9 cellular contexts compared by ENCODE assay signal in the genomic region with DNA sequence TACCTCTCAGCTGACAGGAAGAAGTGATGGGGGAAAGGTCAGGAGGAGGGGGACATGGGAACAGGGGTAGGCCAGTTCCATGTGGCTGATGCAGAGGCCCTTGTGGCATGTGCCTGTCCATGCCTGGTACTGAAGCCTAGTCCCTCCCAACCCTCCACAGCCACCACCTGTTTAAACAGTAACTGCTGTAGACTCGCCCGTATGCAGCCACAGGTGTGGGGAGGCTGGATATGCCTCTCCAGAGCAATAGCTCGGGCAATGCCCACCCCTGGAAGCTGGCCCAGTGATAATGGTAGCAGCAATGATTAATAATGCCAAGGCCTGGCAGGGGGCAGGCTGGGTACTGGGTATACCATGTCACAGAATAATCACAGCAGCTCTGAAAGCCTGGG. TPM values are rescaled to one million over a fixed set of nuclear protein-coding genes. Genes with fewer than 3 reads are reported as not detected.
DNase-seq lines count a peak whose midpoint lies in the region; ATAC-seq and TF ChIP-seq lines count a peak whose summit lies in the region.
"Had no signal": no experiment of that assay in that cellular context is flagged by ENCODE, and none has a peak within 500 bp of the region (broad histone marks: within the 10 kb centered on the region; RNA-seq: fewer than 3 reads in every experiment).

No MANE protein-coding gene starts in this region.

- no peak overlapping the region for H2AFZ ChIP-seq in OCI-LY7 (ENCODE audit: low read length)

- POLR2A ChIA-PET in OCI-LY7 (lab: Charles Lee): interaction anchor here (0.8 to 2.8 kb wide), 3 partner anchors 20 to 118 kb away, joined by 3 to 9 read pairs (median 6); partner anchors contain the start of gene SELENOM

- H3K27ac ChIP-seq in OCI-LY7 (ENCODE audit: low read depth, low read length, poor library complexity, severe bottlenecking): peak overlapping the region; percentile 65
- H3K27ac ChIP-seq in skin epidermis: peak overlapping the region in 14 of 21 experiments; percentile 27 to 97 (median 87)

- no peaks in the 10 kb centered on the region for H3K9me2 ChIP-seq in OCI-LY7 (ENCODE audit: insufficient read depth, low read length)

- no TSS peak for BruUV-seq in OCI-LY7 (replicated peaks; lab: Mats Ljungman, UMichigan)

- no peaks in the 10 kb centered on the region for H3K27me3 ChIP-seq in HAP-1 (ENCODE audit: low read depth)
- H3K27me3 ChIP-seq: MG63 had no signal

- H3K4me2 ChIP-seq in OCI-LY7 (ENCODE audit: low read length): peak overlapping the region; percentile 95

- H3K4me1 ChIP-seq in HAP-1: peaks cover 22% of the 10 kb centered on the region
- peaks cover 46% of the 10 kb centered on the region for H3K4me1 ChIP-seq in OCI-LY7 (ENCODE audit: insufficient read depth, low read length, poor library complexity, severe bottlenecking)

- TF ChIP-seq CTCF in OCI-LY7 (conservative IDR thresholded peaks at IDR 0.05; ENCODE audit: low read length) (no peak), foreskin fibroblast (IDR thresholded peaks at IDR 0.05; ENCODE audit: low read depth, low read length) (no peak)

- intact Hi-C loops in OCI-LY7 (cut with micrococcal nuclease; ENCODE audit: unreplicated experiment): loop anchor here (2.0 to 10.0 kb wide), 5 partner anchors 129 to 491 kb away; partner anchors contain the start of genes LIMK2, PES1 and SLC35E4

- no peaks in the 10 kb centered on the region for H4K20me1 ChIP-seq in OCI-LY7 (ENCODE audit: insufficient read depth, low read length)

- H3K36me3 ChIP-seq in HAP-1 (replicated peaks): peaks cover 3% of the 10 kb centered on the region
- H3K36me3 ChIP-seq in OCI-LY7 (ENCODE audit: insufficient read depth, low read length): no peaks in the 10 kb centered on the region

- in situ Hi-C loops in HAP-1 (cut with MboI; ENCODE audit: low sequenced_read_pairs): loop anchor here (10.0 kb wide), 1 partner anchor 139 kb away; no protein-coding TSS in a partner anchor

- peak overlapping the region; percentile 76 for H3K4me3 ChIP-seq in HAP-1
- H3K4me3 ChIP-seq in OCI-LY7 (ENCODE audit: low read depth, low read length, poor library complexity, severe bottlenecking): peak overlapping the region; percentile 87
- peak overlapping the region; percentile 83 to 97 for H3K4me3 ChIP-seq in foreskin fibroblast (ENCODE audit: low read depth in 1 of 2, low read length in 2 of 2)
- H3K4me3 ChIP-seq in skin epidermis: peak overlapping the region in 4 of 7 experiments; percentile 63 to 71 (median 70)

- DNase-seq in HAP-1 (ENCODE audit: low spot score in 2 of 2) (no peak), OCI-LY7 (ENCODE audit: low spot score) (no peak), foreskin fibroblast (no peak), NCI-H2227 (lab: John Stamatoyannopoulos, UW; ENCODE audit: unreplicated experiment) (no peak), hippocampal formation (lab: John Stamatoyannopoulos, UW) (no peak)

- ATAC-seq in GM18873 (IDR thresholded peaks at IDR 0.05; ENCODE audit: low FRiP score, unreplicated experiment) (no peak), GM21619 (IDR thresholded peaks at IDR 0.05; ENCODE audit: unreplicated experiment) (no peak)

- H3K9me3 ChIP-seq in HAP-1 (no peaks in the 10 kb centered on the region), OCI-LY7 (ENCODE audit: low read length) (no peaks in the 10 kb centered on the region)
- H3K9me3 ChIP-seq: MG63 had no signal

- CTCF ChIA-PET in OCI-LY7 (lab: Charles Lee; ENCODE audit: unreplicated experiment): interaction anchor here (0.6 kb wide), 2 partner anchors 8 to 189 kb away, joined by 3 to 4 read pairs; no protein-coding TSS in a partner anchor

- H3K79me2 ChIP-seq in OCI-LY7 (ENCODE audit: insufficient read depth, low read depth, low read length): no peaks in the 10 kb centered on the region; the same call in 1 of the 2 replicates

RNA-seq across cellular contexts. Expression of gene SMTN, which starts 2.3 kb away (rescaled TPM):
- total RNA-seq in OCI-LY7 (2014; rRNA removed; shearing (Covaris generic)): 13.5 and 16.9 TPM in 2 replicates
- total RNA-seq in OCI-LY7 (2022): 35.4 and 50.8 TPM in 2 replicates

RNA-seq across cellular contexts. Expression of gene SELENOM, which starts 24.0 kb away (rescaled TPM):
- total RNA-seq in OCI-LY7 (2014; rRNA removed; shearing (Covaris generic)): 1.4 TPM in 1 of 2 replicates, not detected in the other
- total RNA-seq in OCI-LY7 (2022): 0.55 and 1.8 TPM in 2 replicates

RNA-seq across cellular contexts. Expression of gene INPP5J, which starts 39.4 kb away (rescaled TPM):
- total RNA-seq in OCI-LY7 (2014; rRNA removed; shearing (Covaris generic)): not detected in 2 replicates
- total RNA-seq in OCI-LY7 (2022): 7.0 and 7.5 TPM in 2 replicates

RNA-seq across cellular contexts. Expression of gene PLA2G3, which starts 56.9 kb away (rescaled TPM):
- not detected in 2 replicates for total RNA-seq in OCI-LY7 (2014; rRNA removed; shearing (Covaris generic))
- not detected in 2 replicates for total RNA-seq in OCI-LY7 (2022)
